Comparison of ENCODE assay signal across 8 cellular contexts in genomic region chr7:142557971-142558582, GRCh38.
DNase-seq lines count a peak whose midpoint lies in the region; ATAC-seq, FAIRE-seq and TF ChIP-seq lines count a peak whose summit lies in the region.

No MANE protein-coding gene starts in this region.

- H3K9me3 Mint-ChIP-seq in mesothelial cell of epicardium, result no peaks in the 10 kb centered on the region

- H3K27me3 Mint-ChIP-seq in mesothelial cell of epicardium (ENCODE audit: low read depth), result no peaks in the 10 kb centered on the region

- DNase-seq in EL (peak; percentile 81), T-helper 2 cell (peak in 3 of 5 experiments; percentile 14 to 45 (median 30)), bronchial epithelial cell (ENCODE audit: low read depth) (peak; percentile 31), mesothelial cell of epicardium (ENCODE audit: low spot score in 2 of 2, unreplicated experiment in 2 of 2) (no peak), NCI-H774 (lab: John Stamatoyannopoulos, UW) (no peak), cerebellum (ENCODE audit: low spot score) (no peak)

- TF ChIP-seq CTCF in bronchial epithelial cell (IDR thresholded peaks at IDR 0.05; ENCODE audit: insufficient read depth, low read length, severe bottlenecking) (peak; percentile 60), mesothelial cell of epicardium (IDR thresholded peaks at IDR 0.05; ENCODE audit: unreplicated experiment) (peak; percentile 19)

- H3K4me1 Mint-ChIP-seq in mesothelial cell of epicardium, result no peaks in the 10 kb centered on the region

- H3K4me3 ChIP-seq in bronchial epithelial cell (ENCODE audit: low read depth, low read length), result no peak overlapping the region

- no peaks in the 10 kb centered on the region for H3K27me3 ChIP-seq in bronchial epithelial cell (ENCODE audit: control insufficient read depth, insufficient read depth, low read length)

- no peaks in the 10 kb centered on the region for H3K36me3 ChIP-seq in bronchial epithelial cell (ENCODE audit: control insufficient read depth, insufficient read depth, low read length)

- no peak for FAIRE-seq in bronchial epithelial cell (lab: Jason Lieb, UNC)

- H3K27ac Mint-ChIP-seq in mesothelial cell of epicardium, result no peak overlapping the region

- no peak overlapping the region for H3K4me3 Mint-ChIP-seq in mesothelial cell of epicardium

- no peaks in the 10 kb centered on the region for H3K36me3 Mint-ChIP-seq in mesothelial cell of epicardium

- ATAC-seq in GM19468 (IDR thresholded peaks at IDR 0.05; ENCODE audit: extremely low read depth, unreplicated experiment) (peak; percentile 72), HG03469 (IDR thresholded peaks at IDR 0.05; ENCODE audit: unreplicated experiment) (peak; percentile 85)

Comparison
In these comparisons a context has a peak if more than half of its experiments do, and no peak if none do; other contexts are left out.
1. DNase-seq: peak in EL (single experiment), T-helper 2 cell (3 of 5) and bronchial epithelial cell (single experiment); none in mesothelial cell of epicardium (0 of 2), NCI-H774 (single experiment) and cerebellum (single experiment).